Comparison of ENCODE assay signal across 8 cellular contexts in genomic region chr1:120535052-120535451, GRCh38.
DNase-seq lines count a peak whose midpoint lies in the region; ATAC-seq and TF ChIP-seq lines count a peak whose summit lies in the region.
"Not testable (repeated sequence)": the region's sequence is repeated elsewhere in the genome, so short reads cannot be mapped to it uniquely, and the experiment has no call there.

No MANE protein-coding gene starts in this region.

- H3K36me3 Mint-ChIP-seq in activated T-cell treated with anti-CD3 and anti-CD28 coated beads, Interleukin-2, amount 50 U/mL, for 24 hours (ENCODE audit: low read depth); dendritic cell treated with granulocyte-macrophage colony-stimulating factor and Interleukin-4, amounts not matched to agents 40 ng/mL and 50 ng/mL, for 4 days (ENCODE audit: low read depth): not testable (repeated sequence)
- peaks cover 0 to 14% (median 4%) of the 10 kb centered on the region in 3 donors for H3K36me3 Mint-ChIP-seq in naive thymus-derived CD8-positive, alpha-beta T cell

- H3K9me3 ChIP-seq in OCI-LY3 (ENCODE audit: insufficient read depth, low read length) = not testable (repeated sequence)

- H3K4me2 ChIP-seq in OCI-LY3 (ENCODE audit: low read length) = peak overlapping the region; percentile 56

- intact Hi-C loops in dendritic cell treated with granulocyte-macrophage colony-stimulating factor and Interleukin-4, amounts not matched to agents 40 ng/mL and 50 ng/mL, for 4 days (cut with micrococcal nuclease) = not testable (repeated sequence)

- H3K4me1 Mint-ChIP-seq in activated T-cell treated with anti-CD3 and anti-CD28 coated beads, Interleukin-2, amount 50 U/mL, for 24 hours (ENCODE audit: low read depth) = peaks cover 15% of the 10 kb centered on the region
- H3K4me1 Mint-ChIP-seq in dendritic cell treated with granulocyte-macrophage colony-stimulating factor and Interleukin-4, amounts not matched to agents 40 ng/mL and 50 ng/mL, for 4 days (ENCODE audit: low read depth) = not testable (repeated sequence)
- peaks cover 3 to 14% (median 11%) of the 10 kb centered on the region in 4 donors for H3K4me1 Mint-ChIP-seq in naive thymus-derived CD8-positive, alpha-beta T cell

- peak overlapping the region; percentile 76 for H3K27ac ChIP-seq in OCI-LY3 (ENCODE audit: low read length)

- not testable (repeated sequence) for TF ChIP-seq CTCF in AG10803 (conservative IDR thresholded peaks at IDR 0.05; ENCODE audit: low read length); OCI-LY3 (IDR thresholded peaks at IDR 0.05; ENCODE audit: low read depth, low read length)

- H2AFZ ChIP-seq in OCI-LY3 (ENCODE audit: low read depth, low read length) = not testable (repeated sequence)

- not testable (repeated sequence) for H4K20me1 ChIP-seq in OCI-LY3 (ENCODE audit: insufficient read depth, low read length)

- peak; percentile 45 for ATAC-seq in GM18520 (IDR thresholded peaks at IDR 0.05; ENCODE audit: unreplicated experiment)
- ATAC-seq in GM21717 (IDR thresholded peaks at IDR 0.05; ENCODE audit: unreplicated experiment) = peak; percentile 70
- ATAC-seq in HG03159 (IDR thresholded peaks at IDR 0.05; ENCODE audit: unreplicated experiment) = peak; percentile 70
- ATAC-seq in naive thymus-derived CD8-positive, alpha-beta T cell = peak; percentile 71 to 80

- H3K27me3 ChIP-seq in OCI-LY3 (ENCODE audit: low read depth, low read length) = not testable (repeated sequence)

- not testable (repeated sequence) for H3K27me3 Mint-ChIP-seq in activated T-cell treated with anti-CD3 and anti-CD28 coated beads, Interleukin-2, amount 50 U/mL, for 24 hours; dendritic cell treated with granulocyte-macrophage colony-stimulating factor and Interleukin-4, amounts not matched to agents 40 ng/mL and 50 ng/mL, for 4 days; naive thymus-derived CD8-positive, alpha-beta T cell

- peak overlapping the region; percentile 94 for H3K27ac Mint-ChIP-seq in activated T-cell treated with anti-CD3 and anti-CD28 coated beads, Interleukin-2, amount 50 U/mL, for 24 hours
- peak overlapping the region; percentile 71 for H3K27ac Mint-ChIP-seq in dendritic cell treated with granulocyte-macrophage colony-stimulating factor and Interleukin-4, amounts not matched to agents 40 ng/mL and 50 ng/mL, for 4 days
- peak overlapping the region; percentile 2 to 96 (median 90) for H3K27ac Mint-ChIP-seq in naive thymus-derived CD8-positive, alpha-beta T cell

- H3K4me3 ChIP-seq in AG10803 (ENCODE audit: low read length) = not testable (repeated sequence)
- peak overlapping the region; percentile 46; the same call in 1 of the 2 replicates for H3K4me3 ChIP-seq in OCI-LY3 (ENCODE audit: low read length)

- peak overlapping the region; percentile 63 for H3K4me3 Mint-ChIP-seq in activated T-cell treated with anti-CD3 and anti-CD28 coated beads, Interleukin-2, amount 50 U/mL, for 24 hours
- peak overlapping the region; percentile 21 for H3K4me3 Mint-ChIP-seq in dendritic cell treated with granulocyte-macrophage colony-stimulating factor and Interleukin-4, amounts not matched to agents 40 ng/mL and 50 ng/mL, for 4 days
- peak overlapping the region in 9 of 10 donors; percentile 71 to 86 (median 75) for H3K4me3 Mint-ChIP-seq in naive thymus-derived CD8-positive, alpha-beta T cell

- not testable (repeated sequence) for H3K9me3 Mint-ChIP-seq in activated T-cell treated with anti-CD3 and anti-CD28 coated beads, Interleukin-2, amount 50 U/mL, for 24 hours; dendritic cell treated with granulocyte-macrophage colony-stimulating factor and Interleukin-4, amounts not matched to agents 40 ng/mL and 50 ng/mL, for 4 days; naive thymus-derived CD8-positive, alpha-beta T cell

- POLR2A ChIA-PET in naive thymus-derived CD8-positive, alpha-beta T cell (lab: Charles Lee) = not testable (repeated sequence)

- not testable (repeated sequence) for H3K79me2 ChIP-seq in OCI-LY3 (ENCODE audit: low read length)

- peak; percentile 78 for DNase-seq in AG10803 (ENCODE audit: low read depth)
- DNase-seq in activated T-cell treated with anti-CD3 and anti-CD28 coated beads, Interleukin-2, amount 50 U/mL, for 24 hours = not testable (repeated sequence)
- peak in 1 of 10 donors; percentile 29 for DNase-seq in naive thymus-derived CD8-positive, alpha-beta T cell

- peaks cover 13% of the 10 kb centered on the region for H3K4me1 ChIP-seq in OCI-LY3 (ENCODE audit: low read length)

- not testable (repeated sequence) for H3K36me3 ChIP-seq in OCI-LY3 (replicated peaks; ENCODE audit: low read depth, low read length)

- H3K9ac ChIP-seq in OCI-LY3 (ENCODE audit: low read length) = peak overlapping the region; percentile 32; the same call in 1 of the 2 replicates

Comparison
In these comparisons a context has a peak if more than half of its experiments do, and no peak if none do; other contexts are left out.
1. H3K4me3 Mint-ChIP-seq: peak in every context shown above with its lines; median percentile 75 in naive thymus-derived CD8-positive, alpha-beta T cell; 63 in activated T-cell treated with anti-CD3 and anti-CD28 coated beads, Interleukin-2, amount 50 U/mL, for 24 hours; 21 in dendritic cell treated with granulocyte-macrophage colony-stimulating factor and Interleukin-4, amounts not matched to agents 40 ng/mL and 50 ng/mL, for 4 days.